Comparison of ENCODE assay signal across 14 cellular contexts in the genomic region with DNA sequence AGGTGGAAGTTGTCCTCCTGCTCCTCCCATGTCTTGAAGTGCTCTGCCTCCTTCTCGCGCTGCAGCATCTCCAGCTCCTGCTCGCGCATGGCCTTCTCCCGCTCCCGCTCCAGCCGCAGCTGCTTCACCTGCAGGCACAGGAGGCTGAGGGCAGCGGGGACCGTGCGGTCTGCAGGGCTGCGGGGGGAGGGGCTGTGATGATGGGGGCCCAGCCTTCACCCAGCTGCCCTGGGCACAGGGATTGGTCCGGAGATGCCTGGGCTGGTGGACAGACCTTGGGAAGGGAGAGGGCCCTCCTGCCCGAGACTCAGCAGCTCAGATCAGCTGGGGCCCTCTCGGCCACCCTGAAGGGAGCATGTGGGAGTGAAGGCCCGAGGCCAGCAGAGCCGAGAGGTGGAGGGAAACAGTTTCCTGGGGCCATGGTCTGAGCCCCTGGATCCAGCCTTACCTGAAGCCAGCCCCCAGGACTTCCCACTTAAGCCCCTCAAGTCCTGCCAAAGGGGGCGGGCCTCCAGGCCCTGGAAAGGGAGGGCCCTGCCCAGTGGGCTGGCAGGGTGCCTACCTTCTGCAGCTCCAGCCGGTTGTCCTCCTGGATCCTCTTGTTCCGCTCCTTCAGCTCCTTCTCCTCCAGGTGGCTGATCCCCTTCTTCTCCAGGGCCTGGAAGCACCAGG. TPM values are rescaled to one million over a fixed set of nuclear protein-coding genes. Genes with fewer than 3 reads are reported as not detected.
DNase-seq lines count a peak whose midpoint lies in the region; TF ChIP-seq lines count a peak whose summit lies in the region.
"Had no signal": no experiment of that assay in that cellular context is flagged by ENCODE, and none has a peak within 500 bp of the region (broad histone marks: within the 10 kb centered on the region; RNA-seq: fewer than 3 reads in every experiment).

No MANE protein-coding gene starts in this region.

- peak; percentile 54 for DNase-seq in DMS 273 (lab: John Stamatoyannopoulos, UW; ENCODE audit: unreplicated experiment)
- no peak for DNase-seq in DMS 273 treated with DMSO at 0.1 percent for 48 hours (lab: John Stamatoyannopoulos, UW)
- DNase-seq in GM03348 (ENCODE audit: low spot score) = peak; percentile 36
- no peak for DNase-seq in RWPE1 (ENCODE audit: low spot score)
- DNase-seq in posterior vena cava (ENCODE audit: low spot score) = peak; percentile 77
- DNase-seq in 8988T = no peak
- no peak for DNase-seq in ureter (ENCODE audit: low spot score)
- no peak for DNase-seq in glomerular visceral epithelial cell (ENCODE audit: extremely low spot score)
- DNase-seq: C1 segment of cervical spinal cord; Calu3; CD4-positive, alpha-beta T cell; GF-D8; H7 had no signal

- intact Hi-C loops in posterior vena cava (cut with DNase I) = no loop called here

- no peak for TF ChIP-seq CTCF in RWPE1 (conservative IDR thresholded peaks at IDR 0.05; ENCODE audit: low read depth)

- H3K27ac ChIP-seq in RWPE1 = peak overlapping the region; percentile 21
- H3K27ac ChIP-seq: 22Rv1 had no signal

- POLR2A ChIA-PET in RWPE1 (lab: Yijun Ruan, JAX; ENCODE audit: low non-redundant PET) = no interaction called here

- CTCF ChIA-PET in RWPE1 (lab: Yijun Ruan, JAX) = interaction anchor here (0.6 kb wide), 1 partner anchor 254 kb away, joined by 3 read pairs; no protein-coding TSS in a partner anchor

RNA-seq across cellular contexts. Expression of gene CACTIN, which starts 6.3 kb away (rescaled TPM):
- total RNA-seq in posterior vena cava = 10 to 100 TPM; 13.0 to 17.0 TPM
- 31.0 TPM for total RNA-seq in ureter

RNA-seq across cellular contexts. Expression of gene TBXA2R, which starts 13.6 kb away (rescaled TPM):
- 10 to 100 TPM; 46.9 to 49.6 TPM for total RNA-seq in posterior vena cava
- 4.5 TPM for total RNA-seq in ureter

RNA-seq across cellular contexts. Expression of gene GIPC3, which starts 35.0 kb away (rescaled TPM):
- total RNA-seq in posterior vena cava (10 to 100 TPM; 13.9 to 14.6 TPM), ureter (2.4 TPM)
- total RNA-seq: Calu3 had no signal

RNA-seq across cellular contexts. Expression of gene HMG20B, which starts 47.5 kb away (rescaled TPM):
- total RNA-seq in posterior vena cava = 100 to 1,000 TPM in 1 of 2 donors, 10 to 100 TPM in 1; 96.8 to 111 TPM
- 66.5 TPM for total RNA-seq in ureter

Comparison
In these comparisons a context has a peak if more than half of its experiments do, and no peak if none do; other contexts are left out.
1. DNase-seq: peak in DMS 273 (single experiment), GM03348 (single experiment) and posterior vena cava (single experiment); none in DMS 273 treated with DMSO at 0.1 percent for 48 hours (single experiment), RWPE1 (single experiment), 8988T (single experiment), ureter (single experiment) and glomerular visceral epithelial cell (single experiment).